Comparison of ENCODE assay signal across 26 cellular contexts in genomic region chr11:129817282-129818051, GRCh38. TPM values are rescaled to one million over a fixed set of nuclear protein-coding genes. Genes with fewer than 3 reads are reported as not detected.
DNase-seq lines count a peak whose midpoint lies in the region; ATAC-seq, FAIRE-seq and TF ChIP-seq lines count a peak whose summit lies in the region.
"Had no signal": no experiment of that assay in that cellular context is flagged by ENCODE, and none has a peak within 500 bp of the region (broad histone marks: within the 10 kb centered on the region; RNA-seq: fewer than 3 reads in every experiment).

No MANE protein-coding gene starts in this region.

- peak overlapping the region; percentile 13 for H3K4me3 Mint-ChIP-seq in T-helper 1 cell treated with Interleukin-12 subunit alpha and Interleukin-12 subunit beta and Interleukin-4 antibody, amounts not matched to agents 30 μg/mL and 1 μg/mL, for 36 hours
- H3K4me3 Mint-ChIP-seq: activated B cell treated with CpG ODN at 0.5 μM for 24 hours had no signal

- in situ Hi-C loops in ACHN (cut with HindIII; ENCODE audit: low pct_ligation_motif_present, low pct_unique_long_range_greater_than_20kb, low sequenced_read_pairs), result no loop called here

- H3K4me2 ChIP-seq in PC-3 (ENCODE audit: low read length), result peak overlapping the region; percentile 93
- H3K4me2 ChIP-seq: A549, GM23338 had no signal

- intact Hi-C loops in PC-3 (cut with micrococcal nuclease), result loop anchor here (5.0 kb wide), 1 partner anchor 35 kb away; no protein-coding TSS in a partner anchor
- intact Hi-C loops in pancreas (cut with DNase I), result no loop called here
- intact Hi-C loops in esophagus muscularis mucosa (cut with DNase I), result no loop called here

- no peaks in the 10 kb centered on the region for H3K27me3 ChIP-seq in PC-3 (ENCODE audit: low read length)
- no peaks in the 10 kb centered on the region for H3K27me3 ChIP-seq in duodenal mucosa (ENCODE audit: control insufficient read depth in 1 of 2, insufficient read depth in 2 of 2, low read length in 2 of 2)
- H3K27me3 ChIP-seq in pancreas, result no peaks in the 10 kb centered on the region
- peaks cover 0 to 53% (median 4%) of the 10 kb centered on the region in 4 donors for H3K27me3 ChIP-seq in esophagus muscularis mucosa
- H3K27me3 ChIP-seq: ascending aorta had no signal

- no peak for ATAC-seq in PC-3
- no peak for ATAC-seq in pancreas
- ATAC-seq: A549, GM23338, left lung, right cardiac atrium had no signal

- H3K4me1 ChIP-seq in PC-3 (ENCODE audit: insufficient read depth, low read length), result peaks cover 35% of the 10 kb centered on the region
- peaks cover 5 to 10% of the 10 kb centered on the region in 2 donors for H3K4me1 ChIP-seq in duodenal mucosa (ENCODE audit: control insufficient read depth in 1 of 2, insufficient read depth in 2 of 2, low read length in 2 of 2)
- no peaks in the 10 kb centered on the region for H3K4me1 ChIP-seq in pancreas
- H3K4me1 ChIP-seq in esophagus muscularis mucosa, result peaks cover 3 to 9% (median 8%) of the 10 kb centered on the region in 4 donors
- H3K4me1 ChIP-seq: A549, ascending aorta, left lung had no signal

- BruUV-seq in PC-3 (replicated peaks; lab: Mats Ljungman, UMichigan), result TSS peak; percentile 9

- H3K27ac ChIP-seq in PC-3 (ENCODE audit: low read length), result peak overlapping the region; percentile 50
- H3K27ac ChIP-seq in duodenal mucosa (ENCODE audit: low read depth, low read length), result peak overlapping the region; percentile 63
- H3K27ac ChIP-seq in pancreas, result no peak overlapping the region
- H3K27ac ChIP-seq in esophagus muscularis mucosa (replicated peaks in 1 of 4), result no peak overlapping the region
- H3K27ac ChIP-seq: A549, ascending aorta, left lung, upper lobe of left lung had no signal

- H3K4me1 Mint-ChIP-seq in T-helper 1 cell treated with Interleukin-12 subunit alpha and Interleukin-12 subunit beta and Interleukin-4 antibody, amounts not matched to agents 30 μg/mL and 1 μg/mL, for 36 hours (ENCODE audit: low read depth), result peaks cover 22% of the 10 kb centered on the region
- H3K4me1 Mint-ChIP-seq: GM23338 had no signal

- peak overlapping the region; percentile 83; the same call in 1 of the 2 replicates for H3K9ac ChIP-seq in PC-3 (ENCODE audit: low read length)
- no peak overlapping the region for H3K9ac ChIP-seq in duodenal mucosa (ENCODE audit: low read depth in 1 of 2, low read length in 2 of 2)

- no peak overlapping the region for H3K27ac Mint-ChIP-seq in T-helper 1 cell treated with Interleukin-12 subunit alpha and Interleukin-12 subunit beta and Interleukin-4 antibody, amounts not matched to agents 30 μg/mL and 1 μg/mL, for 36 hours
- H3K27ac Mint-ChIP-seq: activated B cell treated with CpG ODN at 0.5 μM for 24 hours; activated T-helper 2 cell treated with anti-CD3 and anti-CD28 coated beads, Interferon-gamma antibody, Interleukin-2, Interleukin-4, amounts not matched to agents 10 μg/mL and 5 μg/mL and 100 μg/mL, durations not matched to agents 14 hours and 24 hours and 36 hours; GM23338 had no signal

- peak; percentile 51 for FAIRE-seq in pancreas (lab: Jason Lieb, UNC)
- FAIRE-seq: A549, frontal cortex, HTR-8/SVneo had no signal

- no peak for DNase-seq in T-helper 1 cell
- peak; percentile 51 for DNase-seq in PC-3
- no peak for DNase-seq in pancreas
- DNase-seq in esophagus muscularis mucosa (ENCODE audit: extremely low spot score), result no peak
- no peak for DNase-seq in ACHN
- no peak for DNase-seq in central memory CD4-positive, alpha-beta T cell
- DNase-seq: activated B cell treated with CpG ODN at 0.5 μM for 24 hours; Kasumi-1; left lung; NCI-H1417 treated with DMSO at 0.1 percent for 48 hours; NCI-H2171 treated with DMSO at 0.1 percent for 48 hours; NCI-H82; right cardiac atrium; RPMI8226; stimulated activated naive CD4-positive, alpha-beta T cell; SW 1271; upper lobe of left lung had no signal

- no peaks in the 10 kb centered on the region for H4K20me1 ChIP-seq in PC-3 (ENCODE audit: low read length)

- CTCF ChIA-PET in PC-3 (lab: Charles Lee), result interaction anchor here (0.7 kb wide), 1 partner anchor 53 kb away, joined by 3 read pairs; no protein-coding TSS in a partner anchor

- H3K27me3 Mint-ChIP-seq in T-helper 1 cell treated with Interleukin-12 subunit alpha and Interleukin-12 subunit beta and Interleukin-4 antibody, amounts not matched to agents 30 μg/mL and 1 μg/mL, for 36 hours (ENCODE audit: low read depth), result peaks cover 60% of the 10 kb centered on the region

- no peaks in the 10 kb centered on the region for H3K9me2 ChIP-seq in PC-3 (replicated peaks; ENCODE audit: low read length)

- TF ChIP-seq CTCF in PC-3 (conservative IDR thresholded peaks at IDR 0.05; ENCODE audit: low read depth, low read length) (no peak), pancreas (IDR thresholded peaks at IDR 0.05) (no peak), esophagus muscularis mucosa (IDR thresholded peaks at IDR 0.05) (no peak)

- peaks cover 68% of the 10 kb centered on the region for H3K79me2 ChIP-seq in PC-3 (ENCODE audit: low read length)

- TF ChIP-seq EP300 in esophagus muscularis mucosa (IDR thresholded peaks at IDR 0.05), result no peak

- no peaks in the 10 kb centered on the region for H3F3A ChIP-seq in PC-3 (ENCODE audit: low read length, unreplicated experiment)

- H3K4me3 ChIP-seq in PC-3 (ENCODE audit: low read length) (peak overlapping the region; percentile 89), duodenal mucosa (ENCODE audit: low read depth in 1 of 2, low read length in 2 of 2) (peak overlapping the region; percentile 51 to 57), pancreas (no peak overlapping the region), esophagus muscularis mucosa (no peak overlapping the region)
- H3K4me3 ChIP-seq: A549, ascending aorta, GM23338, upper lobe of left lung had no signal

- no peaks in the 10 kb centered on the region for H3K9me3 ChIP-seq in PC-3 (ENCODE audit: low read length)
- H3K9me3 ChIP-seq in duodenal mucosa (ENCODE audit: control insufficient read depth in 1 of 2, low read length in 2 of 2), result no peaks in the 10 kb centered on the region
- H3K9me3 ChIP-seq in pancreas, result no peaks in the 10 kb centered on the region
- H3K9me3 ChIP-seq in esophagus muscularis mucosa, result no peaks in the 10 kb centered on the region
- H3K9me3 ChIP-seq: A549, ascending aorta, left lung, upper lobe of left lung had no signal

- H2AFZ ChIP-seq in PC-3 (ENCODE audit: low read length), result no peak overlapping the region
- H2AFZ ChIP-seq: GM23338 had no signal

- TF ChIP-seq POLR2A in esophagus muscularis mucosa (IDR thresholded peaks at IDR 0.05; ENCODE audit: low read depth), result no peak

- 75 to 78% methylated on average over 3 of the region's 3 CpGs for WGBS in pancreas, 2 donors
- 79% methylated on average over 3 of the region's 3 CpGs for WGBS in esophagus muscularis mucosa

- H3K36me3 ChIP-seq in PC-3 (ENCODE audit: low read depth, low read length), result 0 out of 2 replicates have a peak, but pooled peaks cover 5% of the 10 kb centered on the region
- peaks cover 0 to 8% of the 10 kb centered on the region in 2 donors for H3K36me3 ChIP-seq in duodenal mucosa (ENCODE audit: control insufficient read depth in 1 of 2, insufficient read depth in 2 of 2, low read length in 2 of 2)
- no peaks in the 10 kb centered on the region for H3K36me3 ChIP-seq in pancreas
- H3K36me3 ChIP-seq in esophagus muscularis mucosa, result no peaks in the 10 kb centered on the region
- H3K36me3 ChIP-seq: ascending aorta, left lung, upper lobe of left lung had no signal

- peaks cover 18% of the 10 kb centered on the region for H3K9me3 Mint-ChIP-seq in T-helper 1 cell treated with Interleukin-12 subunit alpha and Interleukin-12 subunit beta and Interleukin-4 antibody, amounts not matched to agents 30 μg/mL and 1 μg/mL, for 36 hours
- H3K9me3 Mint-ChIP-seq: activated B cell treated with CpG ODN at 0.5 μM for 24 hours; activated T-helper 2 cell treated with anti-CD3 and anti-CD28 coated beads, Interferon-gamma antibody, Interleukin-2, Interleukin-4, amounts not matched to agents 10 μg/mL and 5 μg/mL and 100 μg/mL, durations not matched to agents 14 hours and 24 hours and 36 hours had no signal

- H3K36me3 Mint-ChIP-seq in T-helper 1 cell treated with Interleukin-12 subunit alpha and Interleukin-12 subunit beta and Interleukin-4 antibody, amounts not matched to agents 30 μg/mL and 1 μg/mL, for 36 hours (ENCODE audit: low read depth), result peaks cover 6% of the 10 kb centered on the region

- POLR2A ChIA-PET in PC-3 (lab: Charles Lee; ENCODE audit: unreplicated experiment), result interaction anchor here (0.7 kb wide), 1 partner anchor 11 kb away, joined by 4 read pairs; no protein-coding TSS in a partner anchor

RNA-seq across cellular contexts. Expression of gene TMEM45B, which starts 1.8 kb away (rescaled TPM):
- total RNA-seq in PC-3 (2014; rRNA removed) (24.0 and 30.4 TPM in 2 replicates), pancreas (1 to 10 TPM in 5 of 6 donors, under 1 TPM in 1; 0.51 to 3.1 (median 1.6) TPM), esophagus muscularis mucosa (under 1 TPM in 2 of 4 donors, not detected in 2; 0.11 to 0.66 TPM)
- 1 to 10 TPM in 1 of 2 donors, under 1 TPM in 1; 0.72 to 2.5 TPM for polyA plus RNA-seq in pancreas
- total RNA-seq: activated B cell treated with CpG ODN at 0.5 μM for 24 hours, ascending aorta, chondrocyte, right cardiac atrium had no signal
- polyA plus RNA-seq: right cardiac atrium had no signal

Comparison
In these comparisons a context has a peak if more than half of its experiments do, and no peak if none do; other contexts are left out.
1. H3K27ac ChIP-seq: peak in PC-3 (single experiment) and duodenal mucosa (single experiment); none in pancreas (0 of 4) and esophagus muscularis mucosa (0 of 4).
2. H3K4me3 ChIP-seq: peak in PC-3 (single experiment) and duodenal mucosa (2 of 2); none in pancreas (0 of 4) and esophagus muscularis mucosa (0 of 4).